Comparison of ENCODE assay signal across 8 cellular contexts in genomic region chr5:178205749-178206047, GRCh38. TPM values are rescaled to one million over a fixed set of nuclear protein-coding genes. Genes with fewer than 3 reads are reported as not detected.
DNase-seq lines count a peak whose midpoint lies in the region; ATAC-seq and TF ChIP-seq lines count a peak whose summit lies in the region.

No MANE protein-coding gene starts in this region.

- TF ChIP-seq CTCF in AG04449 (IDR thresholded peaks at IDR 0.05; ENCODE audit: insufficient read depth, low read length, missing control alignments) (no peak), coronary artery (IDR thresholded peaks at IDR 0.05) (no peak)

- ATAC-seq in naive B cell (ENCODE audit: low read depth in 2 of 2) = no peak
- no peak for ATAC-seq in GM21360 (IDR thresholded peaks at IDR 0.05; ENCODE audit: unreplicated experiment)

- intact Hi-C loops in head of caudate nucleus (cut with DNase I) = loop anchor here (10.0 kb wide), 1 partner anchor 51 kb away; the partner anchor contains the start of gene NHP2

- H3K9me3 ChIP-seq in KOPT-K1 (ENCODE audit: insufficient read depth, low read length, poor library complexity, severe bottlenecking) = no peaks in the 10 kb centered on the region

- peaks cover 0 to 5% (median 0%) of the 10 kb centered on the region in 3 donors for H3K27me3 Mint-ChIP-seq in naive B cell

- DNase-seq in AG04449 (ENCODE audit: low read depth, low spot score) (no peak), coronary artery (ENCODE audit: low spot score) (no peak), naive B cell (no peak), retina (no peak), head of caudate nucleus (no peak)
- no peak for DNase-seq in stimulated activated CD4-positive, alpha-beta T cell treated with anti-CD3 and anti-CD28 coated beads, Interleukin-1b, Interleukin-23, amount 100 ng/mL, for 48 hours

- peaks cover 54% of the 10 kb centered on the region for H3K36me3 ChIP-seq in KOPT-K1 (ENCODE audit: insufficient read depth, low read length)

- H3K4me3 Mint-ChIP-seq in naive B cell = peak overlapping the region; percentile 64 to 99 (median 87)

- H3K9me3 Mint-ChIP-seq in naive B cell = peaks cover 0 to 3% (median 0%) of the 10 kb centered on the region in 7 donors

- peak overlapping the region; percentile 94 for H3K27ac ChIP-seq in KOPT-K1 (ENCODE audit: low read depth, low read length, poor library complexity, severe bottlenecking)
- peak overlapping the region; percentile 83 to 90 for H3K27ac ChIP-seq in coronary artery

- peak overlapping the region; percentile 93 for H3K4me3 ChIP-seq in AG04449 (ENCODE audit: low read depth, low read length)
- peak overlapping the region; percentile 97 for H3K4me3 ChIP-seq in coronary artery

- POLR2A ChIA-PET in AG04449 (lab: Yijun Ruan, JAX) = no interaction called here

- peak overlapping the region; percentile 70 to 89 (median 82) for H3K27ac Mint-ChIP-seq in naive B cell

- H3K4me1 Mint-ChIP-seq in naive B cell = peaks cover 17 to 46% (median 27%) of the 10 kb centered on the region in 3 donors

- peaks cover 12 to 29% of the 10 kb centered on the region in 2 donors for H3K36me3 Mint-ChIP-seq in naive B cell

- CTCF ChIA-PET in AG04449 (lab: Yijun Ruan, JAX) = no interaction called here

RNA-seq across cellular contexts. Expression of gene HNRNPAB, which starts 1.4 kb away (rescaled TPM):
- polyA plus RNA-seq in naive B cell (ENCODE audit: low read depth in 6 of 6) = 10 to 100 TPM; 33.3 to 65.8 (median 51.7) TPM

RNA-seq across cellular contexts. Expression of gene GMCL2, which starts 18.5 kb away (rescaled TPM):
- not detected for polyA plus RNA-seq in naive B cell (ENCODE audit: low read depth in 6 of 6)

RNA-seq across cellular contexts. Expression of gene PHYKPL, which starts 26.9 kb away (rescaled TPM):
- 10 to 100 TPM; 42.4 to 72.9 (median 53.3) TPM for polyA plus RNA-seq in naive B cell (ENCODE audit: low read depth in 6 of 6)

RNA-seq across cellular contexts. Expression of gene NHP2, which starts 52.0 kb away (rescaled TPM):
- 100 to 1,000 TPM; 212 to 320 (median 229) TPM for polyA plus RNA-seq in naive B cell (ENCODE audit: low read depth in 6 of 6)
